ENCODE assay signal across 2 cellular contexts in the genomic region with DNA sequence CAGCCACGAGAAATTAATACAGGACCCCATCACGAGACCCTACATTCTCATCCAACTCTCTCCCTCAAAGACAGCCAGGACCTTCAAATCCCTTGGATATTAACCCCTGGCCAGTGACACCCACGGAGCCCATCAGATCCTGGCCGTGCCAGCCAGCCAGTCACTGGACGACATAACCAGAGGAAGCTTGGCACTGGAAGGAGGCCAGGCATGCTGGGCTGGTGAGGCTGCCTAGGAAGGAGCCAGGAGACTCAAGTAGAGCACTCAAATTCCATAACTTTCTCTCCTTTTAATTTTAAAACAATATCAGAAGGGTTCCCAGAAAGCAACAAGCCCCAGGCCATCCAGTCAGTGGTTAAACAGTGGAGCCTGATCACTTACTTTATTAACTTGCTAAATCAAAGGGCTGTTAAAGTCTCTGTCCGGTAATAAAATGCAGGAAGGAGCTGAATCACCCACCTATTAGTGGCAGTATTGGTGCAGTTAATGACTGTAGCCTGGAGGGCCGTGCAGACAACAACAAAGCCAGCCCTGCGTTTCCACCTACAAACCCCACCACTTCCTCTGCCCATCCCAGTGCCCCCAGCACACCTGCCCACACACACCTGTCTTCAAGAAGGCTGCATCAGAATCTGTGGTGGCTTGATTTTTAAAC.
TF ChIP-seq lines count a peak whose summit lies in the region.

No MANE protein-coding gene starts in this region.

TF ChIP-seq in HCT116, 20 proteins besides CTCF, POLR2A, EP300 and RAD21 (continued from another document):
- TF ChIP-seq, protein P1, sequence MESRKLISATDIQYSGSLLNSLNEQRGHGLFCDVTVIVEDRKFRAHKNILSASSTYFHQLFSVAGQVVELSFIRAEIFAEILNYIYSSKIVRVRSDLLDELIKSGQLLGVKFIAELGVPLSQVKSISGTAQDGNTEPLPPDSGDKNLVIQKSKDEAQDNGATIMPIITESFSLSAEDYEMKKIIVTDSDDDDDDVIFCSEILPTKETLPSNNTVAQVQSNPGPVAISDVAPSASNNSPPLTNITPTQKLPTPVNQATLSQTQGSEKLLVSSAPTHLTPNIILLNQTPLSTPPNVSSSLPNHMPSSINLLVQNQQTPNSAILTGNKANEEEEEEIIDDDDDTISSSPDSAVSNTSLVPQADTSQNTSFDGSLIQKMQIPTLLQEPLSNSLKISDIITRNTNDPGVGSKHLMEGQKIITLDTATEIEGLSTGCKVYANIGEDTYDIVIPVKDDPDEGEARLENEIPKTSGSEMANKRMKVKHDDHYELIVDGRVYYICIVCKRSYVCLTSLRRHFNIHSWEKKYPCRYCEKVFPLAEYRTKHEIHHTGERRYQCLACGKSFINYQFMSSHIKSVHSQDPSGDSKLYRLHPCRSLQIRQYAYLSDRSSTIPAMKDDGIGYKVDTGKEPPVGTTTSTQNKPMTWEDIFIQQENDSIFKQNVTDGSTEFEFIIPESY (IDR thresholded peaks at IDR 0.05; ENCODE audit: extremely low read depth, insufficient replicate concordance, low read length) = no peak
- TF ChIP-seq FOSL1 (IDR thresholded peaks at IDR 0.05; ENCODE audit: low read depth) (peak; percentile 87), EZH2phosphoT487 (IDR thresholded peaks at IDR 0.05; ENCODE audit: borderline replicate concordance) (no peak), CEBPB (IDR thresholded peaks at IDR 0.05; ENCODE audit: low read depth) (peak; percentile 66), TCF7L2 (IDR thresholded peaks at IDR 0.05; ENCODE audit: borderline replicate concordance, extremely low read depth, insufficient read depth, insufficient read length) (peak; percentile 90), JUND (IDR thresholded peaks at IDR 0.05) (peak; percentile 93)
- TF ChIP-seq, protein P2, sequence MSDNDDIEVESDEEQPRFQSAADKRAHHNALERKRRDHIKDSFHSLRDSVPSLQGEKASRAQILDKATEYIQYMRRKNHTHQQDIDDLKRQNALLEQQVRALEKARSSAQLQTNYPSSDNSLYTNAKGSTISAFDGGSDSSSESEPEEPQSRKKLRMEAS (IDR thresholded peaks at IDR 0.05) = peak; percentile 70
- TF ChIP-seq, protein P3, sequence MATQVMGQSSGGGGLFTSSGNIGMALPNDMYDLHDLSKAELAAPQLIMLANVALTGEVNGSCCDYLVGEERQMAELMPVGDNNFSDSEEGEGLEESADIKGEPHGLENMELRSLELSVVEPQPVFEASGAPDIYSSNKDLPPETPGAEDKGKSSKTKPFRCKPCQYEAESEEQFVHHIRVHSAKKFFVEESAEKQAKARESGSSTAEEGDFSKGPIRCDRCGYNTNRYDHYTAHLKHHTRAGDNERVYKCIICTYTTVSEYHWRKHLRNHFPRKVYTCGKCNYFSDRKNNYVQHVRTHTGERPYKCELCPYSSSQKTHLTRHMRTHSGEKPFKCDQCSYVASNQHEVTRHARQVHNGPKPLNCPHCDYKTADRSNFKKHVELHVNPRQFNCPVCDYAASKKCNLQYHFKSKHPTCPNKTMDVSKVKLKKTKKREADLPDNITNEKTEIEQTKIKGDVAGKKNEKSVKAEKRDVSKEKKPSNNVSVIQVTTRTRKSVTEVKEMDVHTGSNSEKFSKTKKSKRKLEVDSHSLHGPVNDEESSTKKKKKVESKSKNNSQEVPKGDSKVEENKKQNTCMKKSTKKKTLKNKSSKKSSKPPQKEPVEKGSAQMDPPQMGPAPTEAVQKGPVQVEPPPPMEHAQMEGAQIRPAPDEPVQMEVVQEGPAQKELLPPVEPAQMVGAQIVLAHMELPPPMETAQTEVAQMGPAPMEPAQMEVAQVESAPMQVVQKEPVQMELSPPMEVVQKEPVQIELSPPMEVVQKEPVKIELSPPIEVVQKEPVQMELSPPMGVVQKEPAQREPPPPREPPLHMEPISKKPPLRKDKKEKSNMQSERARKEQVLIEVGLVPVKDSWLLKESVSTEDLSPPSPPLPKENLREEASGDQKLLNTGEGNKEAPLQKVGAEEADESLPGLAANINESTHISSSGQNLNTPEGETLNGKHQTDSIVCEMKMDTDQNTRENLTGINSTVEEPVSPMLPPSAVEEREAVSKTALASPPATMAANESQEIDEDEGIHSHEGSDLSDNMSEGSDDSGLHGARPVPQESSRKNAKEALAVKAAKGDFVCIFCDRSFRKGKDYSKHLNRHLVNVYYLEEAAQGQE (IDR thresholded peaks at IDR 0.05; ENCODE audit: low read depth) = no peak

TF ChIP-seq in PFSK-1, 5 proteins besides CTCF, POLR2A, EP300 and RAD21 (continued from another document):
- TF ChIP-seq, protein P3 (IDR thresholded peaks at IDR 0.05; ENCODE audit: insufficient read depth in 1 of 2, low read depth in 2 of 2, low read length in 2 of 2) = no peak
- TF ChIP-seq SIN3A (IDR thresholded peaks at IDR 0.05; ENCODE audit: borderline replicate concordance, insufficient read depth, low read length) = no peak
